Comparison of ENCODE assay signal across 9 cellular contexts in the genomic region with DNA sequence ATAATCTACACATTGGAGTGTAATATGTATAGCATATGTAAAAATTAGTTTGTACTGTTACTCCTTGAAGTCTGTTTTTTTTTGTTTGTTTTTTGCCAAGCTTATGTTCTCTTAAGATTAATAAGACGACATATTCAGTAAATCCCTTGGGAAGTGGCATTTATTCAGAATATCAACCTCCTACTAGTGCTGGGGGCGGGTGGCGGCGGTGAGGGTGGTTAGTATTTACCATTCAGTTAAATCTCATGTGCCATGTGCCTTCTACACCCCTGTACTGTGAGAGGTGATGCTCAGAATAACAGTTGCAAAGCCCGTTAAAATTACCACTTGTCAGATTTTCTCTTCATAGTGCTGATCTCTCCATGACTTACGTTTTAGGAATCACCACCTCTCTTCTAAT. TPM values are rescaled to one million over a fixed set of nuclear protein-coding genes. Genes with fewer than 3 reads are reported as not detected.
DNase-seq lines count a peak whose midpoint lies in the region; ATAC-seq, FAIRE-seq and TF ChIP-seq lines count a peak whose summit lies in the region.
"Had no signal": no experiment of that assay in that cellular context is flagged by ENCODE, and none has a peak within 500 bp of the region (broad histone marks: within the 10 kb centered on the region; RNA-seq: fewer than 3 reads in every experiment).

No MANE protein-coding gene starts in this region.

- no peak overlapping the region for H3K27ac ChIP-seq in A549
- H3K27ac ChIP-seq in muscle layer of colon (ENCODE audit: low read depth, low read length) = peak overlapping the region; percentile 60

- peaks cover 15% of the 10 kb centered on the region for H3K36me3 Mint-ChIP-seq in activated naive CD8-positive, alpha-beta T cell treated with anti-CD3 and anti-CD28 coated beads, Interleukin-2, amount 50 U/mL, for 24 hours (ENCODE audit: low read depth)

- POLR2A ChIA-PET in A549 (lab: Yijun Ruan, JAX) = no interaction called here

- no peaks in the 10 kb centered on the region for H3K9me3 Mint-ChIP-seq in activated naive CD8-positive, alpha-beta T cell treated with anti-CD3 and anti-CD28 coated beads, Interleukin-2, amount 50 U/mL, for 24 hours

- peak overlapping the region; percentile 85 for H3K4me2 ChIP-seq in A549

- WGBS in A549 (ENCODE audit: missing lambda C conversion rate) = 71% methylated on average over 6 of the region's 6 CpGs

- peaks cover 48% of the 10 kb centered on the region for H3K4me1 ChIP-seq in A549
- H3K4me1 ChIP-seq in muscle layer of colon (ENCODE audit: insufficient read depth, low read length) = peaks cover 55% of the 10 kb centered on the region

- H3K4me3 Mint-ChIP-seq in activated naive CD8-positive, alpha-beta T cell treated with anti-CD3 and anti-CD28 coated beads, Interleukin-2, amount 50 U/mL, for 24 hours = peak overlapping the region; percentile 92

- H3K27me3 Mint-ChIP-seq in activated naive CD8-positive, alpha-beta T cell treated with anti-CD3 and anti-CD28 coated beads, Interleukin-2, amount 50 U/mL, for 24 hours = peaks cover 2% of the 10 kb centered on the region

- H3K4me3 ChIP-seq in A549 = no peak overlapping the region
- peak overlapping the region in 1 of 2 donors; percentile 22 for H3K4me3 ChIP-seq in muscle layer of colon (ENCODE audit: low read depth in 1 of 2, low read length in 2 of 2)

- peak overlapping the region; percentile 65 for H3K27ac Mint-ChIP-seq in activated naive CD8-positive, alpha-beta T cell treated with anti-CD3 and anti-CD28 coated beads, Interleukin-2, amount 50 U/mL, for 24 hours

- FAIRE-seq in A549 (lab: Jason Lieb, UNC) = no peak

- no peak for TF ChIP-seq EP300 in A549 (IDR thresholded peaks at IDR 0.05)

- TF ChIP-seq CTCF in A549 (IDR thresholded peaks at IDR 0.05) = no peak

- TF ChIP-seq RAD21 in A549 (conservative IDR thresholded peaks at IDR 0.05 in 1 of 2, IDR thresholded peaks at IDR 0.05 in 1 of 2) = no peak

- DNase-seq in A549 (ENCODE audit: low read depth in 1 of 2, low spot score in 1 of 2) = no peak
- peak; percentile 15 for DNase-seq in HCEC 1CT
- DNase-seq in activated naive CD8-positive, alpha-beta T cell treated with anti-CD3 and anti-CD28 coated beads, Interleukin-2, amount 50 U/mL, for 24 hours = no peak
- no peak for DNase-seq in activated effector memory CD4-positive, alpha-beta T cell treated with Interleukin-2 at 50 U/mL for 16 hours
- DNase-seq in NCI-H345 treated with DMSO at 0.1 percent for 48 hours (lab: John Stamatoyannopoulos, UW; ENCODE audit: unreplicated experiment) = no peak
- no peak for DNase-seq in islet precursor cell
- DNase-seq: stimulated activated CD8-positive, alpha-beta memory T cell treated with anti-CD3 and anti-CD28 coated beads, Interleukin-4, amount 100 ng/mL, for 48 hours had no signal

- CTCF ChIA-PET in A549 (lab: Yijun Ruan, JAX) = interaction anchor here (1.8 to 5.8 kb wide), 2 partner anchors 47 to 137 kb away, joined by 7 to 35 read pairs; no protein-coding TSS in a partner anchor

- H3K27me3 ChIP-seq in muscle layer of colon (ENCODE audit: control insufficient read depth in 1 of 2, insufficient read depth in 2 of 2, low read length in 2 of 2) = no peaks in the 10 kb centered on the region

- TF ChIP-seq POLR2A in A549 (IDR thresholded peaks at IDR 0.05; ENCODE audit: low read length) = no peak

- no peak overlapping the region for H3K9ac ChIP-seq in muscle layer of colon (ENCODE audit: low read length)

- peaks cover 76% of the 10 kb centered on the region for H3K4me1 Mint-ChIP-seq in activated naive CD8-positive, alpha-beta T cell treated with anti-CD3 and anti-CD28 coated beads, Interleukin-2, amount 50 U/mL, for 24 hours

- H3K9me3 ChIP-seq in A549 = no peaks in the 10 kb centered on the region
- no peaks in the 10 kb centered on the region for H3K9me3 ChIP-seq in muscle layer of colon (ENCODE audit: low read length)

- no peak for ATAC-seq in A549
- no peak for ATAC-seq in activated naive CD8-positive, alpha-beta T cell treated with anti-CD3 and anti-CD28 coated beads, Interleukin-2, amount 50 U/mL, for 24 hours
- no peak for ATAC-seq in HG03354 (IDR thresholded peaks at IDR 0.05; ENCODE audit: poor library complexity, severe bottlenecking, unreplicated experiment)

- H3K36me3 ChIP-seq in muscle layer of colon (ENCODE audit: insufficient read depth, low read length) = no peaks in the 10 kb centered on the region

TF ChIP-seq in A549, 52 proteins besides CTCF, POLR2A, EP300 and RAD21:
- TF ChIP-seq KDM5A (IDR thresholded peaks at IDR 0.05) (no peak), CEBPB (IDR thresholded peaks at IDR 0.05) (no peak), RCOR1 (IDR thresholded peaks at IDR 0.05; ENCODE audit: low read depth, low read length) (no peak), CBX8 (IDR thresholded peaks at IDR 0.05) (no peak), ZFP36 (IDR thresholded peaks at IDR 0.05; ENCODE audit: borderline replicate concordance, partially characterized antibody) (no peak), MYC (IDR thresholded peaks at IDR 0.05; ENCODE audit: borderline replicate concordance, low read length) (no peak), KDM1A (IDR thresholded peaks at IDR 0.05; ENCODE audit: low read depth) (no peak), CBX2 (IDR thresholded peaks at IDR 0.05; ENCODE audit: borderline replicate concordance, low read depth) (no peak), RFX5 (IDR thresholded peaks at IDR 0.05) (no peak), CHD4 (IDR thresholded peaks at IDR 0.05; ENCODE audit: borderline replicate concordance) (no peak), EHMT2 (IDR thresholded peaks at IDR 0.05; ENCODE audit: low read depth) (no peak), NPAS2 (CRISPR knock-in tag; IDR thresholded peaks at IDR 0.05; ENCODE audit: borderline replicate concordance) (no peak), HEYL (CRISPR knock-in tag; IDR thresholded peaks at IDR 0.05) (no peak), SMC3 (IDR thresholded peaks at IDR 0.05) (no peak), BCL3 (IDR thresholded peaks at IDR 0.05) (no peak), GATA3 (IDR thresholded peaks at IDR 0.05; ENCODE audit: borderline replicate concordance) (no peak)
- TF ChIP-seq, protein P1, sequence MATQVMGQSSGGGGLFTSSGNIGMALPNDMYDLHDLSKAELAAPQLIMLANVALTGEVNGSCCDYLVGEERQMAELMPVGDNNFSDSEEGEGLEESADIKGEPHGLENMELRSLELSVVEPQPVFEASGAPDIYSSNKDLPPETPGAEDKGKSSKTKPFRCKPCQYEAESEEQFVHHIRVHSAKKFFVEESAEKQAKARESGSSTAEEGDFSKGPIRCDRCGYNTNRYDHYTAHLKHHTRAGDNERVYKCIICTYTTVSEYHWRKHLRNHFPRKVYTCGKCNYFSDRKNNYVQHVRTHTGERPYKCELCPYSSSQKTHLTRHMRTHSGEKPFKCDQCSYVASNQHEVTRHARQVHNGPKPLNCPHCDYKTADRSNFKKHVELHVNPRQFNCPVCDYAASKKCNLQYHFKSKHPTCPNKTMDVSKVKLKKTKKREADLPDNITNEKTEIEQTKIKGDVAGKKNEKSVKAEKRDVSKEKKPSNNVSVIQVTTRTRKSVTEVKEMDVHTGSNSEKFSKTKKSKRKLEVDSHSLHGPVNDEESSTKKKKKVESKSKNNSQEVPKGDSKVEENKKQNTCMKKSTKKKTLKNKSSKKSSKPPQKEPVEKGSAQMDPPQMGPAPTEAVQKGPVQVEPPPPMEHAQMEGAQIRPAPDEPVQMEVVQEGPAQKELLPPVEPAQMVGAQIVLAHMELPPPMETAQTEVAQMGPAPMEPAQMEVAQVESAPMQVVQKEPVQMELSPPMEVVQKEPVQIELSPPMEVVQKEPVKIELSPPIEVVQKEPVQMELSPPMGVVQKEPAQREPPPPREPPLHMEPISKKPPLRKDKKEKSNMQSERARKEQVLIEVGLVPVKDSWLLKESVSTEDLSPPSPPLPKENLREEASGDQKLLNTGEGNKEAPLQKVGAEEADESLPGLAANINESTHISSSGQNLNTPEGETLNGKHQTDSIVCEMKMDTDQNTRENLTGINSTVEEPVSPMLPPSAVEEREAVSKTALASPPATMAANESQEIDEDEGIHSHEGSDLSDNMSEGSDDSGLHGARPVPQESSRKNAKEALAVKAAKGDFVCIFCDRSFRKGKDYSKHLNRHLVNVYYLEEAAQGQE (IDR thresholded peaks at IDR 0.05) = no peak
- TF ChIP-seq, protein P2, sequence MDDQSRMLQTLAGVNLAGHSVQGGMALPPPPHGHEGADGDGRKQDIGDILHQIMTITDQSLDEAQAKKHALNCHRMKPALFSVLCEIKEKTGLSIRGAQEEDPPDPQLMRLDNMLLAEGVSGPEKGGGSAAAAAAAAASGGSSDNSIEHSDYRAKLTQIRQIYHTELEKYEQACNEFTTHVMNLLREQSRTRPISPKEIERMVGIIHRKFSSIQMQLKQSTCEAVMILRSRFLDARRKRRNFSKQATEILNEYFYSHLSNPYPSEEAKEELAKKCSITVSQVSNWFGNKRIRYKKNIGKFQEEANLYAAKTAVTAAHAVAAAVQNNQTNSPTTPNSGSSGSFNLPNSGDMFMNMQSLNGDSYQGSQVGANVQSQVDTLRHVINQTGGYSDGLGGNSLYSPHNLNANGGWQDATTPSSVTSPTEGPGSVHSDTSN (IDR thresholded peaks at IDR 0.05) = no peak

RNA-seq across cellular contexts. Expression of gene BACH1, which starts 3.0 kb away (rescaled TPM):
- polyA plus RNA-seq in A549 (2011; rRNA removed) = 18.7 and 21.4 TPM in 2 replicates
- 3.5 and 3.8 TPM in 2 replicates for polyA plus RNA-seq in A549 (2012; cell fraction: cytosol; rRNA removed)
- 2.2 and 2.3 TPM in 2 replicates for polyA plus RNA-seq in A549 (2012; cell fraction: nucleus; rRNA removed)
- 4.8 to 5.2 TPM (median 5.0 TPM) in 3 replicates for polyA plus RNA-seq in A549 (2017; fragmentation: RNase III; extraction: RNeasy Plus Mini Kit Qiagen cat#74134 plus additional on column Dnase treatment)
- polyA minus RNA-seq in A549 (2011; rRNA and poly(A)+ RNA removed) = 33.1 and 68.0 TPM in 2 replicates
